In genomic region chr19:55620951-55621672, GRCh38 we compare ENCODE assay signal across 1 cellular context.
TF ChIP-seq lines count a peak whose summit lies in the region.

No MANE protein-coding gene starts in this region.

TF ChIP-seq in GM12878, 131 proteins besides CTCF, POLR2A, EP300 and RAD21:
- no peak for TF ChIP-seq ZNF217 (IDR thresholded peaks at IDR 0.05)
- no peak for TF ChIP-seq GABPA (IDR thresholded peaks at IDR 0.05; ENCODE audit: low read depth)
- 0 out of 2 replicates have a peak, but pooled peaks have one; percentile 19 for TF ChIP-seq POLR2AphosphoS5 (IDR thresholded peaks at IDR 0.05; ENCODE audit: low read length)
- no peak for TF ChIP-seq NFIC (IDR thresholded peaks at IDR 0.05; ENCODE audit: low read depth, low read length)
- TF ChIP-seq ZNF622 (IDR thresholded peaks at IDR 0.05), result no peak
